2 cellular contexts compared by ENCODE assay signal in genomic region chr12:109267361-109267760, GRCh38.
TF ChIP-seq lines count a peak whose summit lies in the region.

No MANE protein-coding gene starts in this region.

TF ChIP-seq in HEK293, 187 proteins besides CTCF, POLR2A, EP300 and RAD21:
- TF ChIP-seq ZFHX2 (tag by site-specific recombination; conservative IDR thresholded peaks at IDR 0.05) (0 out of 2 replicates have a peak, but pooled peaks have one; percentile 10), ZIC2 (tag by site-specific recombination; IDR thresholded peaks at IDR 0.05) (0 out of 2 replicates have a peak, but pooled peaks have one; percentile 7), SP3 (tag by site-specific recombination; IDR thresholded peaks at IDR 0.05) (no peak), KLF1 (tag by site-specific recombination; IDR thresholded peaks at IDR 0.05) (no peak), ZNF513 (tag by site-specific recombination; IDR thresholded peaks at IDR 0.05) (no peak)

TF ChIP-seq in HepG2, 621 proteins besides CTCF, POLR2A, EP300 and RAD21:
- TF ChIP-seq HNF1B (CRISPR knock-in tag; IDR thresholded peaks at IDR 0.05) (no peak), KMT2B (CRISPR knock-in tag; IDR thresholded peaks at IDR 0.05) (no peak), ATF3 (CRISPR knock-in tag; IDR thresholded peaks at IDR 0.05) (no peak), REPIN1 (CRISPR knock-in tag; IDR thresholded peaks at IDR 0.05; ENCODE audit: borderline replicate concordance, low read depth) (no peak), AKNA (CRISPR knock-in tag; IDR thresholded peaks at IDR 0.05; ENCODE audit: borderline replicate concordance) (no peak), GABPB1 (CRISPR knock-in tag; IDR thresholded peaks at IDR 0.05) (no peak), NFAT5 (CRISPR knock-in tag; IDR thresholded peaks at IDR 0.05) (no peak), PRDM15 (CRISPR knock-in tag; IDR thresholded peaks at IDR 0.05) (no peak), ZHX1 (CRISPR knock-in tag; IDR thresholded peaks at IDR 0.05; ENCODE audit: low read depth) (no peak), U2AF2 (IDR thresholded peaks at IDR 0.05; ENCODE audit: low read depth, low read length) (no peak), ARID2 (CRISPR knock-in tag; IDR thresholded peaks at IDR 0.05; ENCODE audit: borderline replicate concordance) (no peak), ZNF207 (IDR thresholded peaks at IDR 0.05; ENCODE audit: borderline replicate concordance) (no peak), NFKBIZ (CRISPR knock-in tag; IDR thresholded peaks at IDR 0.05) (no peak), DMAP1 (CRISPR knock-in tag; IDR thresholded peaks at IDR 0.05) (no peak), ZNF772 (CRISPR knock-in tag; IDR thresholded peaks at IDR 0.05) (no peak), MBNL3 (CRISPR knock-in tag; conservative IDR thresholded peaks at IDR 0.05) (no peak), BRD4 (CRISPR knock-in tag; IDR thresholded peaks at IDR 0.05) (no peak), ZSCAN30 (CRISPR knock-in tag; IDR thresholded peaks at IDR 0.05) (no peak)
